Comparison of ENCODE assay signal across 22 cellular contexts in the genomic region with DNA sequence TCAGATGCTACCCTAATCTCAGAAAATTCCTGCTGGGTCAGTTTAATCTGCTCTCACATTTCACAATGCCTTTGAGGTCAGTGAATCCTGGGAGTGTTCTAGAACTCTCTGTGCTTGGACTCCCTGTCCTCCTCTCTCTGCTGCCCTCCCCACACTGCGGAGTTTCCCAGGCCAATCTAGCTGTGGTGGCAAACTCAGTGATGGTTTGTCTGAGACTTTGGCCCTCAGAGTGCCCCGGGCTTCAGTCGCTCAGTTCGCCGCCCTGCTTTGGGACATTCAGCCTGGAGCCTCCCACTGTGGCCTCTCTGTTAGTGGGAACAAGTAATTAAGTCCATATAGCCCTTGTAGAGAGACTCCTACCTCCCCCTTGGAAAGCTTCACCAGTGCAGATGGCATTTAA. TPM values are rescaled to one million over a fixed set of nuclear protein-coding genes. Genes with fewer than 3 reads are reported as not detected.
DNase-seq lines count a peak whose midpoint lies in the region; ATAC-seq, FAIRE-seq and TF ChIP-seq lines count a peak whose summit lies in the region.
"Had no signal": no experiment of that assay in that cellular context is flagged by ENCODE, and none has a peak within 500 bp of the region (broad histone marks: within the 10 kb centered on the region; RNA-seq: fewer than 3 reads in every experiment).

No MANE protein-coding gene starts in this region.

- WGBS in HepG2 (ENCODE audit: low lambda C conversion rate): 48% methylated on average over 4 of the region's 5 CpGs

- POLR2A ChIA-PET in HepG2 (lab: Yijun Ruan, JAX): no interaction called here

- TF ChIP-seq POLR2A in HepG2 (IDR thresholded peaks at IDR 0.05; ENCODE audit: insufficient read depth in 1 of 2, low read depth in 2 of 2, low read length in 2 of 2): no peak

- CTCF ChIA-PET in HepG2 (lab: Yijun Ruan, JAX; ENCODE audit: low intra/inter-chr PET ratio, low total read pairs): interaction anchor here (1.0 kb wide), 1 partner anchor 333 kb away, joined by 3 read pairs; no protein-coding TSS in a partner anchor

- in situ Hi-C loops in HepG2 (cut with HindIII; ENCODE audit: extremely low pct_ligation_motif_present, low pct_unique_long_range_greater_than_20kb): no loop called here

- peaks cover 0 to 1% of the 10 kb centered on the region in 2 experiments; a peak in 3 of 5 replicates for H3K36me3 ChIP-seq in HepG2 (replicated peaks in 1 of 2; ENCODE audit: control insufficient read depth in 1 of 2, insufficient read depth in 2 of 2, low read length in 2 of 2)
- H3K36me3 ChIP-seq in skeletal muscle satellite cell (ENCODE audit: insufficient read depth, low read length): no peaks in the 10 kb centered on the region
- H3K36me3 ChIP-seq: brain microvascular endothelial cell, MG63 had no signal

- H3K9ac ChIP-seq in HepG2 (ENCODE audit: insufficient read depth, low read depth, low read length): no peak overlapping the region
- H3K9ac ChIP-seq in skeletal muscle satellite cell (ENCODE audit: low read depth, low read length): peak overlapping the region; percentile 43

- H3K4me3 ChIP-seq in choroid plexus epithelial cell (ENCODE audit: low read depth, low read length) (no peak overlapping the region), HepG2 (replicated peaks in 1 of 3; ENCODE audit: insufficient read depth in 1 of 3, low read depth in 2 of 3, low read length in 3 of 3) (no peak overlapping the region), skeletal muscle satellite cell (ENCODE audit: low read length) (no peak overlapping the region), coronary artery (no peak overlapping the region), dorsolateral prefrontal cortex (no peak overlapping the region)
- H3K4me3 ChIP-seq: MG63 had no signal

- no peak overlapping the region for H3K27ac ChIP-seq in HepG2 (ENCODE audit: extremely low read length, insufficient read depth, low read length)
- H3K27ac ChIP-seq in coronary artery: no peak overlapping the region
- H3K27ac ChIP-seq in dorsolateral prefrontal cortex: no peak overlapping the region
- H3K27ac ChIP-seq: brain microvascular endothelial cell had no signal

- TF ChIP-seq RAD21 in HepG2 (CRISPR knock-in tag; IDR thresholded peaks at IDR 0.05): no peak

- ATAC-seq in HepG2: peak; percentile 37
- ATAC-seq: SK-N-SH treated with all-trans-retinoic acid at 6 μM for 48 hours had no signal

- BruUV-seq in HepG2 (replicated peaks; lab: Mats Ljungman, UMichigan): no TSS peak

- H3K79me2 ChIP-seq in HepG2 (ENCODE audit: insufficient read depth, low read length): no peaks in the 10 kb centered on the region

- H3K27me3 ChIP-seq in HepG2 (ENCODE audit: control insufficient read depth in 1 of 2, insufficient read depth in 2 of 2, low read length in 2 of 2) (no peaks in the 10 kb centered on the region), skeletal muscle satellite cell (ENCODE audit: control insufficient read depth, insufficient read depth, low read length) (no peaks in the 10 kb centered on the region), dorsolateral prefrontal cortex (peaks cover 0 to 6% (median 0%) of the 10 kb centered on the region in 45 donors)
- H3K27me3 ChIP-seq: brain microvascular endothelial cell, MG63, tibial nerve had no signal

- H3K9me3 ChIP-seq in HepG2 (ENCODE audit: low read length) (no peaks in the 10 kb centered on the region), skeletal muscle satellite cell (replicated peaks; ENCODE audit: low read length) (no peaks in the 10 kb centered on the region)
- H3K9me3 ChIP-seq: MG63, tibial nerve had no signal

- TF ChIP-seq CTCF in choroid plexus epithelial cell (conservative IDR thresholded peaks at IDR 0.05; ENCODE audit: low read depth, low read length): no peak
- no peak for TF ChIP-seq CTCF in HepG2 (CRISPR knock-in tag; IDR thresholded peaks at IDR 0.05)
- no peak for TF ChIP-seq CTCF in coronary artery (IDR thresholded peaks at IDR 0.05)
- TF ChIP-seq CTCF in dorsolateral prefrontal cortex (IDR thresholded peaks at IDR 0.05 in 54 of 56, conservative IDR thresholded peaks at IDR 0.05 in 2 of 56; ENCODE audit: low read depth in 1 of 56, partially characterized antibody in 56 of 56): no peak

- FAIRE-seq in HepG2 (lab: Jason Lieb, UNC) (no peak), frontal cortex (lab: Jason Lieb, UNC) (no peak)

- H3K4me1 ChIP-seq in HepG2 (ENCODE audit: insufficient read depth, low read length) (peaks cover 21% of the 10 kb centered on the region), skeletal muscle satellite cell (ENCODE audit: control insufficient read depth, insufficient read depth, low read length) (peaks cover 22% of the 10 kb centered on the region)

- intact Hi-C loops in HepG2 (cut with micrococcal nuclease; ENCODE audit: unreplicated experiment): no loop called here
- intact Hi-C loops in dorsolateral prefrontal cortex (cut with DNase I): no loop called here

- no peak overlapping the region for H2AFZ ChIP-seq in HepG2 (ENCODE audit: low read length)

- TF ChIP-seq EP300 in HepG2 (IDR thresholded peaks at IDR 0.05; ENCODE audit: low read depth in 2 of 2, low read length in 2 of 2): no peak
- no peak for TF ChIP-seq EP300 in HepG2 (CRISPR knock-in tag; IDR thresholded peaks at IDR 0.05; ENCODE audit: borderline replicate concordance)

- peak; percentile 43 for DNase-seq in NCI-H69 (lab: John Stamatoyannopoulos, UW)
- peak; percentile 69 for DNase-seq in choroid plexus epithelial cell (ENCODE audit: low read depth)
- no peak for DNase-seq in HepG2 (ENCODE audit: low spot score)
- DNase-seq in frontal cortex (ENCODE audit: low spot score in 2 of 2): no peak
- DNase-seq in activated T-cell treated with anti-CD3 and anti-CD28 coated beads, Interleukin-2, amount 50 U/mL, for 48 hours: no peak
- no peak for DNase-seq in coronary artery (ENCODE audit: low spot score)
- DNase-seq in dorsolateral prefrontal cortex: no peak
- DNase-seq: activated CD4-positive, alpha-beta T cell treated with anti-CD3 and anti-CD28 coated beads for 4 hours; activated CD8-positive, alpha-beta memory T cell treated with anti-CD3 and anti-CD28 coated beads, Interleukin-2, amount 50 U/mL, for 48 hours; activated naive CD4-positive, alpha-beta T cell treated with anti-CD3 and anti-CD28 coated beads for 36 hours; brain microvascular endothelial cell; CD4-positive, CD25-positive, alpha-beta regulatory T cell; effector memory CD4-positive, alpha-beta T cell; NCI-H1930; NCI-H446 treated with DMSO at 0.1 percent for 48 hours; occipital lobe had no signal

- no peaks in the 10 kb centered on the region for H4K20me1 ChIP-seq in HepG2 (ENCODE audit: insufficient read depth, low read length)

- H3K4me2 ChIP-seq in HepG2 (ENCODE audit: low read depth, low read length): no peak overlapping the region
- peak overlapping the region; percentile 50 for H3K4me2 ChIP-seq in skeletal muscle satellite cell (ENCODE audit: low read length)

RNA-seq across cellular contexts. Expression of a gene that starts 7.1 kb away (rescaled TPM):
- total RNA-seq in HepG2 (2016; rRNA removed; fragmentation: Illumina TruSeq; extraction: Trizol) (4.7 and 7.2 TPM in 2 replicates), frontal cortex (0.82 TPM), dorsolateral prefrontal cortex (10 to 100 TPM in 2 of 120 experiments, 1 to 10 TPM in 118; 1.5 to 12.1 (median 4.6) TPM)
- 1.0 and 1.4 TPM in 2 replicates for total RNA-seq in HepG2 (2016; cell fraction: cytosol; rRNA removed; fragmentation: Illumina TruSeq; extraction: Trizol; ENCODE audit: low read depth)
- total RNA-seq in HepG2 (2016; cell fraction: insoluble cytoplasmic fraction; rRNA removed; fragmentation: Illumina TruSeq; extraction: Trizol): 4.7 and 5.6 TPM in 2 replicates
- total RNA-seq in HepG2 (2016; cell fraction: membrane; rRNA removed; fragmentation: Illumina TruSeq; extraction: Trizol): 3.4 and 3.6 TPM in 2 replicates
- 9.3 and 11.2 TPM in 2 replicates for total RNA-seq in HepG2 (2016; cell fraction: nucleus; rRNA removed; fragmentation: Illumina TruSeq; extraction: Trizol)
- polyA plus RNA-seq in HepG2 (2011; rRNA removed): 4.9 and 6.0 TPM in 2 replicates
- 3.2 and 3.4 TPM in 2 replicates for polyA plus RNA-seq in HepG2 (2011; cell fraction: cytosol; rRNA removed)
- polyA plus RNA-seq in HepG2 (2011; cell fraction: nucleus; rRNA removed): 15.8 and 17.7 TPM in 2 replicates
- 5.2 and 7.5 TPM in 2 replicates for polyA plus RNA-seq in HepG2 (2012)
- polyA plus RNA-seq in HepG2 (2016; cell fraction: cytosol; fragmentation: Illumina TruSeq; extraction: Trizol; ENCODE audit: low read depth): 0.59 and 0.76 TPM in 2 replicates
- polyA plus RNA-seq in HepG2 (2016; cell fraction: insoluble cytoplasmic fraction; fragmentation: Illumina TruSeq; extraction: Trizol; ENCODE audit: low read depth): 5.7 and 7.7 TPM in 2 replicates
- polyA plus RNA-seq in HepG2 (2016; cell fraction: membrane; fragmentation: Illumina TruSeq; extraction: Trizol; ENCODE audit: low read depth): 1.3 and 1.9 TPM in 2 replicates
- polyA plus RNA-seq in HepG2 (2016; cell fraction: nucleus; fragmentation: Illumina TruSeq; extraction: Trizol; ENCODE audit: insufficient read depth, low read depth): 20.2 and 21.5 TPM in 2 replicates
- 12.6 and 14.6 TPM in 2 replicates for polyA minus RNA-seq in HepG2 (2011; rRNA and poly(A)+ RNA removed; ENCODE audit: low replicate concordance)
- 5.2 and 6.1 TPM in 2 replicates for polyA minus RNA-seq in HepG2 (2011; cell fraction: cytosol; rRNA and poly(A)+ RNA removed)
- 10.2 and 14.7 TPM in 2 replicates for polyA minus RNA-seq in HepG2 (2011; cell fraction: nucleus; rRNA and poly(A)+ RNA removed)
- total RNA-seq in skeletal muscle satellite cell (2012; rRNA removed): under 0.01 TPM in 2 replicates

RNA-seq across cellular contexts. Expression of a gene that starts 12.0 kb away (rescaled TPM):
- total RNA-seq in HepG2 (2016; rRNA removed; fragmentation: Illumina TruSeq; extraction: Trizol) (not detected in 2 replicates), frontal cortex (not detected), dorsolateral prefrontal cortex (not detected)
- total RNA-seq in HepG2 (2016; cell fraction: cytosol; rRNA removed; fragmentation: Illumina TruSeq; extraction: Trizol; ENCODE audit: low read depth): not detected in 2 replicates
- total RNA-seq in HepG2 (2016; cell fraction: insoluble cytoplasmic fraction; rRNA removed; fragmentation: Illumina TruSeq; extraction: Trizol): not detected in 2 replicates
- total RNA-seq in HepG2 (2016; cell fraction: membrane; rRNA removed; fragmentation: Illumina TruSeq; extraction: Trizol): not detected in 2 replicates
- not detected in 2 replicates for total RNA-seq in HepG2 (2016; cell fraction: nucleus; rRNA removed; fragmentation: Illumina TruSeq; extraction: Trizol)
- polyA plus RNA-seq in HepG2 (2011; rRNA removed): not detected in 2 replicates
- not detected in 2 replicates for polyA plus RNA-seq in HepG2 (2011; cell fraction: cytosol; rRNA removed)
- not detected in 2 replicates for polyA plus RNA-seq in HepG2 (2011; cell fraction: nucleus; rRNA removed)
- 0.44 and 0.48 TPM in 2 replicates for polyA plus RNA-seq in HepG2 (2012)
- polyA plus RNA-seq in HepG2 (2016; cell fraction: cytosol; fragmentation: Illumina TruSeq; extraction: Trizol; ENCODE audit: low read depth): not detected in 2 replicates
- not detected in 2 replicates for polyA plus RNA-seq in HepG2 (2016; cell fraction: insoluble cytoplasmic fraction; fragmentation: Illumina TruSeq; extraction: Trizol; ENCODE audit: low read depth)
- not detected in 2 replicates for polyA plus RNA-seq in HepG2 (2016; cell fraction: membrane; fragmentation: Illumina TruSeq; extraction: Trizol; ENCODE audit: low read depth)
- polyA plus RNA-seq in HepG2 (2016; cell fraction: nucleus; fragmentation: Illumina TruSeq; extraction: Trizol; ENCODE audit: insufficient read depth, low read depth): not detected in 2 replicates
- polyA minus RNA-seq in HepG2 (2011; rRNA and poly(A)+ RNA removed; ENCODE audit: low replicate concordance): not detected in 2 replicates
- not detected in 2 replicates for polyA minus RNA-seq in HepG2 (2011; cell fraction: cytosol; rRNA and poly(A)+ RNA removed)
- polyA minus RNA-seq in HepG2 (2011; cell fraction: nucleus; rRNA and poly(A)+ RNA removed): not detected in 2 replicates
- total RNA-seq in skeletal muscle satellite cell (2012; rRNA removed): not detected in 2 replicates
- total RNA-seq: activated naive CD4-positive, alpha-beta T cell treated with anti-CD3 and anti-CD28 coated beads for 36 hours; CD4-positive, CD25-positive, alpha-beta regulatory T cell; lung microvascular endothelial cell; occipital lobe; skeletal muscle tissue; tibial nerve had no signal
- polyA plus RNA-seq: CD4-positive, CD25-positive, alpha-beta regulatory T cell had no signal

RNA-seq across cellular contexts. Expression of a gene that starts 23.3 kb away (rescaled TPM):
- total RNA-seq in HepG2 (2016; rRNA removed; fragmentation: Illumina TruSeq; extraction: Trizol) (not detected in 2 replicates), frontal cortex (not detected), dorsolateral prefrontal cortex (1 to 10 TPM in 91 of 120 experiments, under 1 TPM in 26, not detected in 3; 0.19 to 7.2 (median 1.8) TPM)
- not detected in 2 replicates for total RNA-seq in HepG2 (2016; cell fraction: cytosol; rRNA removed; fragmentation: Illumina TruSeq; extraction: Trizol; ENCODE audit: low read depth)
- total RNA-seq in HepG2 (2016; cell fraction: insoluble cytoplasmic fraction; rRNA removed; fragmentation: Illumina TruSeq; extraction: Trizol): not detected in 2 replicates
- total RNA-seq in HepG2 (2016; cell fraction: membrane; rRNA removed; fragmentation: Illumina TruSeq; extraction: Trizol): not detected in 2 replicates
- not detected in 2 replicates for total RNA-seq in HepG2 (2016; cell fraction: nucleus; rRNA removed; fragmentation: Illumina TruSeq; extraction: Trizol)
- not detected in 2 replicates for polyA plus RNA-seq in HepG2 (2011; rRNA removed)
- polyA plus RNA-seq in HepG2 (2011; cell fraction: cytosol; rRNA removed): not detected in 2 replicates
- polyA plus RNA-seq in HepG2 (2011; cell fraction: nucleus; rRNA removed): not detected in 2 replicates
- not detected in 2 replicates for polyA plus RNA-seq in HepG2 (2012)
- not detected in 2 replicates for polyA plus RNA-seq in HepG2 (2016; cell fraction: cytosol; fragmentation: Illumina TruSeq; extraction: Trizol; ENCODE audit: low read depth)
- polyA plus RNA-seq in HepG2 (2016; cell fraction: insoluble cytoplasmic fraction; fragmentation: Illumina TruSeq; extraction: Trizol; ENCODE audit: low read depth): not detected in 2 replicates
- polyA plus RNA-seq in HepG2 (2016; cell fraction: membrane; fragmentation: Illumina TruSeq; extraction: Trizol; ENCODE audit: low read depth): not detected in 2 replicates
- polyA plus RNA-seq in HepG2 (2016; cell fraction: nucleus; fragmentation: Illumina TruSeq; extraction: Trizol; ENCODE audit: insufficient read depth, low read depth): not detected in 2 replicates
- 0.80 TPM in 1 of 2 replicates, not detected in the other for polyA minus RNA-seq in HepG2 (2011; rRNA and poly(A)+ RNA removed; ENCODE audit: low replicate concordance)
- polyA minus RNA-seq in HepG2 (2011; cell fraction: cytosol; rRNA and poly(A)+ RNA removed): not detected in 2 replicates
- not detected in 2 replicates for polyA minus RNA-seq in HepG2 (2011; cell fraction: nucleus; rRNA and poly(A)+ RNA removed)
- not detected in 2 replicates for total RNA-seq in skeletal muscle satellite cell (2012; rRNA removed)
- total RNA-seq: activated naive CD4-positive, alpha-beta T cell treated with anti-CD3 and anti-CD28 coated beads for 36 hours; CD4-positive, CD25-positive, alpha-beta regulatory T cell; lung microvascular endothelial cell; occipital lobe; tibial nerve had no signal

Comparison
In these comparisons a context has a peak if more than half of its experiments do, and no peak if none do; other contexts are left out.
1. DNase-seq: peak in NCI-H69 (single experiment) and choroid plexus epithelial cell (single experiment); none in HepG2 (single experiment), frontal cortex (0 of 2), activated T-cell treated with anti-CD3 and anti-CD28 coated beads, Interleukin-2, amount 50 U/mL, for 48 hours (0 of 2), coronary artery (single experiment) and dorsolateral prefrontal cortex (0 of 10).